Comparison of ENCODE assay signal across 11 cellular contexts in the genomic region with DNA sequence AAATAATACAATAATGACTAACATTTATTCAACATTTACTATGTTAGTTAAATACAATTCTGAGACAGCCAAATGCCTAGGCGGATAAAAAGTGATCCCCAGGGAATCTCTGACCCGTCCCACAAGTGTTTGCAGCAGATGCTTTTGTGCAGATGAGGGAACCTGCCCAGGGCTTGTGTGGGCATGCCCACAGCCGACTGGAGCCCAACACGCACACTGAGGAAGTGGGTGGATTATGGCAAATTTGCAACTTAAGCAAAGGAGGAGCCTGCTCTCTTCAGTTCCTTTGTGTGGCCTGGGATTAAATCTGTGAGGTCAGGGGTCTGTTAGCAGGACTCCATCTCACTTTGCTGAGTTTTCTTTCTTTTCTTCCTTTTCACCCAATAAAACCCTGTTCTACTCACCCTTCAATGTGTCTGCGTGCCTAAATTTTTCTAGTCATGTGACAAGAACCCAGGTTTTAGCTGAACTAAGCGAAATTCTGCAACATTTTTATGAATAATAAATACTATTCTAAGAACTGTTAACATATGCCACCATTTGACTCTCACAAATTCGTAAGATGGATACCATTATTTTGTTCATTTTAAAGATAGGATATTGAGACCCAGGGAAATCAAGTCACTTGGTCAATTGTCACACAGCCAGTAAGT. TPM values are rescaled to one million over a fixed set of nuclear protein-coding genes. Genes with fewer than 3 reads are reported as not detected.
DNase-seq lines count a peak whose midpoint lies in the region; ATAC-seq and TF ChIP-seq lines count a peak whose summit lies in the region.
"Had no signal": no experiment of that assay in that cellular context is flagged by ENCODE, and none has a peak within 500 bp of the region (broad histone marks: within the 10 kb centered on the region; RNA-seq: fewer than 3 reads in every experiment).

No MANE protein-coding gene starts in this region.

- no peak overlapping the region for H3K4me3 ChIP-seq in MG63
- H3K4me3 ChIP-seq in body of pancreas, result no peak overlapping the region

- H3K9me3 ChIP-seq in MG63 (no peaks in the 10 kb centered on the region), body of pancreas (no peaks in the 10 kb centered on the region)

- TF ChIP-seq CTCF in brain (conservative IDR thresholded peaks at IDR 0.05), result no peak
- TF ChIP-seq CTCF in body of pancreas (IDR thresholded peaks at IDR 0.05), result no peak

- H3K27me3 ChIP-seq in MG63 (no peaks in the 10 kb centered on the region), body of pancreas (no peaks in the 10 kb centered on the region)

- TF ChIP-seq POLR2A in body of pancreas (IDR thresholded peaks at IDR 0.05), result no peak

- ATAC-seq in effector memory CD8-positive, alpha-beta T cell (replicated peaks), result no peak
- no peak for ATAC-seq in body of pancreas

- no peaks in the 10 kb centered on the region for H3K4me1 ChIP-seq in body of pancreas

- CTCF ChIA-PET in activated naive CD4-positive, alpha-beta T cell treated with anti-CD3 and anti-CD28 coated beads for 36 hours (lab: Charles Lee), result no interaction called here

- no peaks in the 10 kb centered on the region for H3K36me3 Mint-ChIP-seq in activated naive CD4-positive, alpha-beta T cell treated with anti-CD3 and anti-CD28 coated beads for 36 hours (ENCODE audit: low read depth)
- H3K36me3 Mint-ChIP-seq in brain, result no peaks in the 10 kb centered on the region
- no peaks in the 10 kb centered on the region for H3K36me3 Mint-ChIP-seq in effector memory CD8-positive, alpha-beta T cell (ENCODE audit: insufficient read depth)

- H3K27ac ChIP-seq in body of pancreas, result no peak overlapping the region

- peaks cover 2% of the 10 kb centered on the region for H3K27me3 Mint-ChIP-seq in activated naive CD4-positive, alpha-beta T cell treated with anti-CD3 and anti-CD28 coated beads for 36 hours (ENCODE audit: low read depth)
- H3K27me3 Mint-ChIP-seq in brain, result peaks cover 14% of the 10 kb centered on the region
- peaks cover 41 to 62% of the 10 kb centered on the region in 2 donors for H3K27me3 Mint-ChIP-seq in effector memory CD8-positive, alpha-beta T cell

- no peaks in the 10 kb centered on the region for H3K4me1 Mint-ChIP-seq in activated naive CD4-positive, alpha-beta T cell treated with anti-CD3 and anti-CD28 coated beads for 36 hours (ENCODE audit: low read depth)
- peaks cover 33% of the 10 kb centered on the region for H3K4me1 Mint-ChIP-seq in brain
- no peaks in the 10 kb centered on the region for H3K4me1 Mint-ChIP-seq in effector memory CD8-positive, alpha-beta T cell (ENCODE audit: low read depth in 2 of 2)
- H3K4me1 Mint-ChIP-seq: activated B cell treated with CpG ODN at 0.5 μM for 24 hours had no signal

- 55 to 65% methylated on average over 7 of the region's 7 CpGs for WGBS in body of pancreas, 2 donors

- H3K27ac Mint-ChIP-seq in activated naive CD4-positive, alpha-beta T cell treated with anti-CD3 and anti-CD28 coated beads for 36 hours, result peak overlapping the region; percentile 20
- peak overlapping the region in 3 of 5 experiments; percentile 17 to 84 (median 77) for H3K27ac Mint-ChIP-seq in brain
- no peak overlapping the region for H3K27ac Mint-ChIP-seq in effector memory CD8-positive, alpha-beta T cell
- H3K27ac Mint-ChIP-seq: activated B cell treated with CpG ODN at 0.5 μM for 24 hours had no signal

- H3K4me3 Mint-ChIP-seq in activated naive CD4-positive, alpha-beta T cell treated with anti-CD3 and anti-CD28 coated beads for 36 hours, result no peak overlapping the region
- no peak overlapping the region for H3K4me3 Mint-ChIP-seq in brain
- no peak overlapping the region for H3K4me3 Mint-ChIP-seq in effector memory CD8-positive, alpha-beta T cell
- H3K4me3 Mint-ChIP-seq: activated B cell treated with CpG ODN at 0.5 μM for 24 hours had no signal

- DNase-seq in activated naive CD4-positive, alpha-beta T cell treated with anti-CD3 and anti-CD28 coated beads for 36 hours, result peak; percentile 23
- no peak for DNase-seq in activated naive CD4-positive, alpha-beta T cell treated with anti-CD3 and anti-CD28 coated beads, Interleukin-2, amount 50 U/mL, for 16 hours
- peak; percentile 89 for DNase-seq in MG63
- DNase-seq in stromal cell of bone marrow (ENCODE audit: low read depth), result peak; percentile 40
- no peak for DNase-seq in effector memory CD8-positive, alpha-beta T cell
- no peak for DNase-seq in body of pancreas
- DNase-seq in amniotic stem cell (lab: John Stamatoyannopoulos, UW), result no peak
- DNase-seq: activated B cell treated with CpG ODN at 0.5 μM for 24 hours; stimulated activated CD4-positive, alpha-beta T cell treated with anti-CD3 and anti-CD28 coated beads, Interleukin-2, amount 100 ng/mL, for 48 hours had no signal

- H3K9me3 Mint-ChIP-seq in activated naive CD4-positive, alpha-beta T cell treated with anti-CD3 and anti-CD28 coated beads for 36 hours, result no peaks in the 10 kb centered on the region
- H3K9me3 Mint-ChIP-seq in brain, result peaks cover 0 to 3% (median 0%) of the 10 kb centered on the region in 5 experiments
- no peaks in the 10 kb centered on the region for H3K9me3 Mint-ChIP-seq in effector memory CD8-positive, alpha-beta T cell

- H3K36me3 ChIP-seq in MG63 (no peaks in the 10 kb centered on the region), body of pancreas (replicated peaks in 1 of 2; ENCODE audit: insufficient read depth in 1 of 2, low read depth in 2 of 2) (no peaks in the 10 kb centered on the region)

- intact Hi-C loops in activated naive CD4-positive, alpha-beta T cell treated with anti-CD3 and anti-CD28 coated beads for 36 hours (cut with micrococcal nuclease), result no loop called here
- intact Hi-C loops in body of pancreas (cut with DNase I), result no loop called here

RNA-seq across cellular contexts. Expression of a gene that starts 13.9 kb away (rescaled TPM):
- total RNA-seq in activated naive CD4-positive, alpha-beta T cell treated with anti-CD3 and anti-CD28 coated beads for 36 hours, result not detected
- not detected in 2 replicates for total RNA-seq in MG63 (2014; rRNA removed; shearing (Covaris generic); ENCODE audit: low replicate concordance)
- polyA plus RNA-seq in brain (ENCODE audit: insufficient read depth, low read depth, low replicate concordance), result 0.93 TPM
- not detected for total RNA-seq in body of pancreas
- total RNA-seq: activated B cell treated with CpG ODN at 0.5 μM for 24 hours, liver had no signal
- polyA plus RNA-seq: liver had no signal

RNA-seq across cellular contexts. Expression of a gene that starts 44.0 kb away (rescaled TPM):
- total RNA-seq in activated naive CD4-positive, alpha-beta T cell treated with anti-CD3 and anti-CD28 coated beads for 36 hours, result 10 to 100 TPM; 19.2 to 20.9 TPM
- 145 and 309 TPM in 2 replicates for total RNA-seq in MG63 (2014; rRNA removed; shearing (Covaris generic); ENCODE audit: low replicate concordance)
- polyA plus RNA-seq in brain (ENCODE audit: insufficient read depth, low read depth, low replicate concordance), result 46.3 TPM
- 1 to 10 TPM in 1 of 2 donors, not detected in 1; 7.8 TPM for total RNA-seq in body of pancreas

Comparison
In these comparisons a context has a peak if more than half of its experiments do, and no peak if none do; other contexts are left out.
1. DNase-seq: peak in activated naive CD4-positive, alpha-beta T cell treated with anti-CD3 and anti-CD28 coated beads for 36 hours (single experiment), MG63 (single experiment) and stromal cell of bone marrow (single experiment); none in activated naive CD4-positive, alpha-beta T cell treated with anti-CD3 and anti-CD28 coated beads, Interleukin-2, amount 50 U/mL, for 16 hours (single experiment), effector memory CD8-positive, alpha-beta T cell (0 of 3), body of pancreas (0 of 4) and amniotic stem cell (single experiment).
2. H3K27ac Mint-ChIP-seq: peak in activated naive CD4-positive, alpha-beta T cell treated with anti-CD3 and anti-CD28 coated beads for 36 hours (single experiment) and brain (3 of 5); none in effector memory CD8-positive, alpha-beta T cell (0 of 2).